Comparison of ENCODE assay signal across 22 cellular contexts in genomic region chr10:88190540-88191213, GRCh38.
DNase-seq lines count a peak whose midpoint lies in the region; ATAC-seq and TF ChIP-seq lines count a peak whose summit lies in the region.
"Had no signal": no experiment of that assay in that cellular context is flagged by ENCODE, and none has a peak within 500 bp of the region (broad histone marks: within the 10 kb centered on the region; RNA-seq: fewer than 3 reads in every experiment).

No MANE protein-coding gene starts in this region.

- H3K4me1 ChIP-seq in mammary epithelial cell (ENCODE audit: insufficient read depth, low read length) (peaks cover 13% of the 10 kb centered on the region), breast epithelium (no peaks in the 10 kb centered on the region), mucosa of descending colon (ENCODE audit: low read depth) (no peaks in the 10 kb centered on the region), neuronal stem cell (ENCODE audit: control insufficient read depth in 2 of 2, insufficient read depth in 1 of 2, low read depth in 1 of 2, low read length in 2 of 2) (peaks cover 0 to 6% of the 10 kb centered on the region in 2 donors)
- H3K4me1 ChIP-seq: A549 had no signal

- H2BK120ac ChIP-seq in neuronal stem cell (ENCODE audit: low read depth, low read length), result no peak overlapping the region

- DNase-seq in mammary epithelial cell, result no peak
- no peak for DNase-seq in breast epithelium (ENCODE audit: low spot score in 2 of 2)
- DNase-seq in Ammon's horn (ENCODE audit: low spot score), result peak; percentile 10
- peak; percentile 57 for DNase-seq in NCI-H446 treated with DMSO at 0.1 percent for 48 hours (lab: John Stamatoyannopoulos, UW)
- DNase-seq in mucosa of descending colon, result no peak
- DNase-seq in stimulated activated naive CD8-positive, alpha-beta T cell treated with anti-CD3 and anti-CD28 coated beads, Interleukin-15, amount 100 ng/mL, for 72 hours, result no peak
- DNase-seq in MV-4-11 (lab: John Stamatoyannopoulos, UW), result no peak
- no peak for DNase-seq in neuronal stem cell (ENCODE audit: low spot score)
- DNase-seq: 8988T; ACHN; AML-193; Calu3; CD4-positive, alpha-beta memory T cell; COR-L47; DMS79; EL; GDM1; GM23248; H7; HCEC 1CT had no signal

- H3K4me3 ChIP-seq in mammary epithelial cell (replicated peaks in 1 of 3; ENCODE audit: insufficient read depth in 1 of 3, low read depth in 2 of 3, low read length in 3 of 3), result no peak overlapping the region
- H3K4me3 ChIP-seq in breast epithelium, result no peak overlapping the region
- H3K4me3 ChIP-seq in mucosa of descending colon, result no peak overlapping the region
- H3K4me3 ChIP-seq in neuronal stem cell (ENCODE audit: low read length in 2 of 2), result no peak overlapping the region
- H3K4me3 ChIP-seq: A549, GM12878, GM23248 had no signal

- in situ Hi-C loops in mammary epithelial cell (cut with MboI; ENCODE audit: low sequenced_read_pairs in 2 of 2), result no loop called here

- no TSS peak for BruUV-seq in mammary epithelial cell (replicated peaks; lab: Mats Ljungman, UMichigan)

- H3K4me3 Mint-ChIP-seq in stimulated activated naive CD8-positive, alpha-beta T cell treated with anti-CD3 and anti-CD28 coated beads, Interleukin-15, amount 100 ng/mL, for 72 hours, result no peak overlapping the region
- H3K4me3 Mint-ChIP-seq: CD4-positive, alpha-beta memory T cell had no signal

- WGBS in mammary epithelial cell (ENCODE audit: low coverage, missing lambda C conversion rate), result 41% methylated on average over 5 of the region's 5 CpGs
- WGBS in neuronal stem cell (ENCODE audit: extremely low coverage in 2 of 2, insufficient read length in 2 of 2, insufficient replicate concordance in 1 of 2), 2 donors, result no CpG with 5 or more reads among the region's 5 CpGs

- no peaks in the 10 kb centered on the region for H3K9me3 Mint-ChIP-seq in stimulated activated naive CD8-positive, alpha-beta T cell treated with anti-CD3 and anti-CD28 coated beads, Interleukin-15, amount 100 ng/mL, for 72 hours
- H3K9me3 Mint-ChIP-seq: CD4-positive, alpha-beta memory T cell had no signal

- no peak overlapping the region for H4K8ac ChIP-seq in neuronal stem cell (ENCODE audit: low read depth, low read length)

- CTCF ChIA-PET in mammary epithelial cell (lab: Charles Lee; ENCODE audit: low non-redundant PET), result no interaction called here

- no peak overlapping the region for H3K4me2 ChIP-seq in mammary epithelial cell (ENCODE audit: insufficient read depth, low read depth, low read length)
- H3K4me2 ChIP-seq in neuronal stem cell (ENCODE audit: insufficient read depth, low read length, poor library complexity, severe bottlenecking), result no peak overlapping the region
- H3K4me2 ChIP-seq: A549 had no signal

- dilution Hi-C loops in mammary epithelial cell (cut with HindIII; ENCODE audit: low sequenced_read_pairs), result no loop called here

- H3K27me3 ChIP-seq in mammary epithelial cell (ENCODE audit: insufficient read depth, low read length) (no peaks in the 10 kb centered on the region), breast epithelium (no peaks in the 10 kb centered on the region), neuronal stem cell (ENCODE audit: control insufficient read depth in 3 of 3, insufficient read depth in 3 of 3, low read depth in 1 of 3, low read length in 3 of 3) (no peaks in the 10 kb centered on the region)

- H2AFZ ChIP-seq in mammary epithelial cell (ENCODE audit: low read depth, low read length), result peak overlapping the region; percentile 27
- H2AFZ ChIP-seq in neuronal stem cell (ENCODE audit: low read length), result no peak overlapping the region
- H2AFZ ChIP-seq: GM23248 had no signal

- no peak overlapping the region for H2BK15ac ChIP-seq in neuronal stem cell (ENCODE audit: low read length)

- H3K23ac ChIP-seq in neuronal stem cell (ENCODE audit: low read depth, low read length, poor library complexity), result no peak overlapping the region

- H3K79me1 ChIP-seq in neuronal stem cell (ENCODE audit: low read depth, low read length), result no peaks in the 10 kb centered on the region

- H3K9me3 ChIP-seq in mammary epithelial cell (replicated peaks; ENCODE audit: insufficient read depth, low read length) (no peaks in the 10 kb centered on the region), breast epithelium (no peaks in the 10 kb centered on the region), mucosa of descending colon (no peaks in the 10 kb centered on the region), neuronal stem cell (replicated peaks in 1 of 2; ENCODE audit: control insufficient read depth in 2 of 2, insufficient read depth in 1 of 2, low read depth in 1 of 2, low read length in 2 of 2) (no peaks in the 10 kb centered on the region)
- H3K9me3 ChIP-seq: A549 had no signal

- H3K27me3 Mint-ChIP-seq in stimulated activated naive CD8-positive, alpha-beta T cell treated with anti-CD3 and anti-CD28 coated beads, Interleukin-15, amount 100 ng/mL, for 72 hours, result no peaks in the 10 kb centered on the region

- H2AK5ac ChIP-seq in neuronal stem cell (ENCODE audit: low read depth, low read length), result no peak overlapping the region

- H3K27ac Mint-ChIP-seq in stimulated activated naive CD8-positive, alpha-beta T cell treated with anti-CD3 and anti-CD28 coated beads, Interleukin-15, amount 100 ng/mL, for 72 hours, result no peak overlapping the region

- no peak overlapping the region for H3K18ac ChIP-seq in neuronal stem cell (ENCODE audit: low read length)

- H2BK5ac ChIP-seq in neuronal stem cell (ENCODE audit: low read length), result no peak overlapping the region

- TF ChIP-seq CTCF in mammary epithelial cell (conservative IDR thresholded peaks at IDR 0.05 in 1 of 2, IDR thresholded peaks at IDR 0.05 in 1 of 2; ENCODE audit: extremely low read depth in 1 of 2, insufficient read depth in 1 of 2, low read depth in 1 of 2, low read length in 2 of 2), result no peak
- no peak for TF ChIP-seq CTCF in breast epithelium (IDR thresholded peaks at IDR 0.05)
- TF ChIP-seq CTCF in mucosa of descending colon (IDR thresholded peaks at IDR 0.05), result no peak

- H3K9ac ChIP-seq in mammary epithelial cell (ENCODE audit: insufficient read depth, low read length) (no peak overlapping the region), neuronal stem cell (ENCODE audit: low read depth, low read length, poor library complexity) (no peak overlapping the region)
- H3K9ac ChIP-seq: GM23248 had no signal

- no peak overlapping the region for H4K91ac ChIP-seq in neuronal stem cell (ENCODE audit: low read depth, low read length, poor library complexity)

- H3K36me3 ChIP-seq in mammary epithelial cell (ENCODE audit: insufficient read depth, low read length) (no peaks in the 10 kb centered on the region), breast epithelium (no peaks in the 10 kb centered on the region), mucosa of descending colon (ENCODE audit: low read depth) (no peaks in the 10 kb centered on the region), neuronal stem cell (replicated peaks in 1 of 2; ENCODE audit: control insufficient read depth in 2 of 2, insufficient read depth in 2 of 2, low read length in 2 of 2) (no peaks in the 10 kb centered on the region)

- no peak overlapping the region for H3K14ac ChIP-seq in neuronal stem cell (ENCODE audit: low read length)

- H4K20me1 ChIP-seq in mammary epithelial cell (ENCODE audit: insufficient read depth, low read length), result no peaks in the 10 kb centered on the region

- peak; percentile 59 for ATAC-seq in mucosa of descending colon
- ATAC-seq in stimulated activated naive CD8-positive, alpha-beta T cell treated with anti-CD3 and anti-CD28 coated beads, Interleukin-15, amount 100 ng/mL, for 72 hours, result no peak
- ATAC-seq: A549, GM12878 had no signal

- intact Hi-C loops in mammary epithelial cell (cut with micrococcal nuclease) (no loop called here), breast epithelium (cut with DNase I; ENCODE audit: low total_unique reads) (no loop called here), mucosa of descending colon (cut with DNase I, micrococcal nuclease) (no loop called here)

- H2BK12ac ChIP-seq in neuronal stem cell (ENCODE audit: low read length), result no peak overlapping the region

- H3K4ac ChIP-seq in neuronal stem cell (ENCODE audit: low read length), result no peak overlapping the region

- H3K27ac ChIP-seq in mammary epithelial cell (ENCODE audit: insufficient read depth, low read depth, low read length), result no peak overlapping the region
- no peak overlapping the region for H3K27ac ChIP-seq in breast epithelium
- no peak overlapping the region for H3K27ac ChIP-seq in neuronal stem cell (replicated peaks; ENCODE audit: low read length)
- H3K27ac ChIP-seq: A549, GM23248 had no signal

- H3K79me2 ChIP-seq in mammary epithelial cell (ENCODE audit: insufficient read depth, low read length), result no peaks in the 10 kb centered on the region

- peaks cover 18% of the 10 kb centered on the region for H3K4me1 Mint-ChIP-seq in stimulated activated naive CD8-positive, alpha-beta T cell treated with anti-CD3 and anti-CD28 coated beads, Interleukin-15, amount 100 ng/mL, for 72 hours

- TF ChIP-seq POLR2A in breast epithelium (IDR thresholded peaks at IDR 0.05), result no peak

Comparison
In these comparisons a context has a peak if more than half of its experiments do, and no peak if none do; other contexts are left out.
1. DNase-seq: peak in Ammon's horn (single experiment) and NCI-H446 treated with DMSO at 0.1 percent for 48 hours (single experiment); none in mammary epithelial cell (single experiment), breast epithelium (0 of 2), mucosa of descending colon (0 of 3), stimulated activated naive CD8-positive, alpha-beta T cell treated with anti-CD3 and anti-CD28 coated beads, Interleukin-15, amount 100 ng/mL, for 72 hours (0 of 2), MV-4-11 (single experiment) and neuronal stem cell (single experiment).